ENCODE assay signal across 8 cellular contexts in the genomic region with DNA sequence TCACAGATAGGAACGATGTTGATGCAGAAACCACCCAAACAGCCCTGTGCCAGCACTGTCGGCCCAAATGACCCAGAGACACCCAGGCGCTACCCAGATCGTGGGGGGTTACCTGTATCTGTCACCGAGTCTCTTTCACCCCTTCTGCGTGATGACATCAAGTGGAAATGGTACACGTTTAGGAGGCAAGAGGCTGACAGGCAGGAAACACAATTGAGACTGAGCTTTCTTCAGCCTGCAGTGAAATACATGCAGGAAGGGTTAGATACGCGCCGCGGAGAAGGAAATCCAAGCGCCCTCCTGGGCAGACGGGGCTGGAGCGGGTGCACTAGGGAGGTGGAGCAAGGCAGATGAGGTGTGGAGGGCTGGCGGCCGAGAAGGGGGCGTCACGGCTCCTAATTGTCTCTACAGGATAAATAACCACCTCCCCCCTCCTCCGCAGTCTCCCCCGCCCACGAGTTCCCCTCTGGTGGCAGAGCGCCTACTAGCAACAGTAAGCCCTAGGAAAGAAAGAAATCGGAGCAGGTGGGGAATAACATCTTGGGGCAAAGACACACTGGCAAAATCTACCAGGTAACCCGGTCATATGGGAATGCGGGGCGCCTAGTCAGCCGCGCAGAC. TPM values are rescaled to one million over a fixed set of nuclear protein-coding genes. Genes with fewer than 3 reads are reported as not detected.
DNase-seq lines count a peak whose midpoint lies in the region; ATAC-seq, FAIRE-seq and TF ChIP-seq lines count a peak whose summit lies in the region.

A gene with protein sequence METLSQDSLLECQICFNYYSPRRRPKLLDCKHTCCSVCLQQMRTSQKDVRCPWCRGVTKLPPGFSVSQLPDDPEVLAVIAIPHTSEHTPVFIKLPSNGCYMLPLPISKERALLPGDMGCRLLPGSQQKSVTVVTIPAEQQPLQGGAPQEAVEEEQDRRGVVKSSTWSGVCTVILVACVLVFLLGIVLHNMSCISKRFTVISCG (minus strand): TSS at position 325 of the 621 bp plus-strand sequence. CDS start 76,544 bp downstream, outside the sequence.

- TF ChIP-seq CTCF in astrocyte of the spinal cord (IDR thresholded peaks at IDR 0.05; ENCODE audit: low read depth, low read length) = no peak

- ATAC-seq in GM18511 (IDR thresholded peaks at IDR 0.05; ENCODE audit: unreplicated experiment) (peak; percentile 9), GM18868 (IDR thresholded peaks at IDR 0.05; ENCODE audit: unreplicated experiment) (no peak)

- no peak for FAIRE-seq in GM12891 (lab: Jason Lieb, UNC)

- H3K9me3 ChIP-seq in NT2/D1 (ENCODE audit: insufficient read depth, low read length) = no peaks in the 10 kb centered on the region

- H3K4me3 ChIP-seq in NT2/D1 (ENCODE audit: insufficient read length, low read depth) (peak within 1 kb of the TSS; percentile 58), astrocyte of the spinal cord (ENCODE audit: low read depth, low read length) (peak within 1 kb of the TSS; percentile 79)

- H3K4me1 ChIP-seq in NT2/D1 (ENCODE audit: insufficient read depth, insufficient read length) = peaks cover 5% of the 10 kb centered on the region

- DNase-seq in NT2/D1 (ENCODE audit: low read depth, low spot score) = no peak
- DNase-seq in astrocyte of the spinal cord (ENCODE audit: low read depth, low spot score) = peak; percentile 27
- DNase-seq in hepatic stellate cell (ENCODE audit: low spot score) = peak; percentile 48
- no peak for DNase-seq in pulmonary artery endothelial cell (ENCODE audit: low read depth, low spot score)
- DNase-seq in GM12891 (ENCODE audit: insufficient read length, low spot score) = no peak
- DNase-seq in NCI-H2081 treated with DMSO at 0.1 percent for 48 hours (lab: John Stamatoyannopoulos, UW) = no peak

- TF ChIP-seq POLR2A in GM12891 (IDR thresholded peaks at IDR 0.05; ENCODE audit: low read depth, low read length) = no peak

- H3K9ac ChIP-seq in NT2/D1 (ENCODE audit: insufficient read length, low read depth) = peak within 1 kb of the TSS; percentile 67

- in situ Hi-C loops in astrocyte of the spinal cord (cut with HindIII; ENCODE audit: low sequenced_read_pairs) = no loop called here

- H3K27me3 ChIP-seq in NT2/D1 (ENCODE audit: insufficient read depth, insufficient read length) = peaks cover 34% of the 10 kb centered on the region

- peaks cover 19% of the 10 kb centered on the region for H3K36me3 ChIP-seq in NT2/D1 (ENCODE audit: insufficient read depth, insufficient read length, low read length)

TF ChIP-seq in GM12891, 5 proteins besides CTCF, POLR2A, EP300 and RAD21:
- no peak for TF ChIP-seq POLR2AphosphoS5 (IDR thresholded peaks at IDR 0.05; ENCODE audit: low read depth, low read length)
- no peak for TF ChIP-seq TAF1 (IDR thresholded peaks at IDR 0.05; ENCODE audit: low read depth, low read length)
- no peak for TF ChIP-seq PAX5 (IDR thresholded peaks at IDR 0.05; ENCODE audit: insufficient read depth, low read length, severe bottlenecking)
- TF ChIP-seq POU2F2 (IDR thresholded peaks at IDR 0.05; ENCODE audit: low read depth, low read length) = no peak
- TF ChIP-seq SPI1 (IDR thresholded peaks at IDR 0.05; ENCODE audit: low read depth, low read length) = no peak

RNA-seq across cellular contexts. Expression of the gene that starts here (rescaled TPM):
- total RNA-seq in pulmonary artery endothelial cell = 46.2 and 76.5 TPM in 2 replicates
- not detected for polyA plus RNA-seq in GM12891 (2012; ENCODE audit: low read depth, missing spikeins)

Comparison
In these comparisons a context has a peak if more than half of its experiments do, and no peak if none do; other contexts are left out.
1. DNase-seq: peak in astrocyte of the spinal cord (single experiment) and hepatic stellate cell (single experiment); none in NT2/D1 (single experiment), pulmonary artery endothelial cell (single experiment), GM12891 (single experiment) and NCI-H2081 treated with DMSO at 0.1 percent for 48 hours (single experiment).